Comparison of ENCODE assay signal across 8 cellular contexts in genomic region chr4:48047421-48047844, GRCh38. TPM values are rescaled to one million over a fixed set of nuclear protein-coding genes. Genes with fewer than 3 reads are reported as not detected.
DNase-seq lines count a peak whose midpoint lies in the region; ATAC-seq and FAIRE-seq lines count a peak whose summit lies in the region.

No MANE protein-coding gene starts in this region.

- H3K9me3 ChIP-seq in skeletal muscle tissue (ENCODE audit: control insufficient read depth in 3 of 3, low read length in 3 of 3) = no peaks in the 10 kb centered on the region

- no peak overlapping the region for H3K27ac ChIP-seq in skeletal muscle tissue (ENCODE audit: low read depth, low read length)

- H3K36me3 ChIP-seq in skeletal muscle tissue (ENCODE audit: control insufficient read depth in 3 of 3, insufficient read depth in 3 of 3, low read length in 3 of 3) = no peaks in the 10 kb centered on the region

- peak overlapping the region; percentile 38 to 52 (median 48) for H3K4me3 ChIP-seq in skeletal muscle tissue (ENCODE audit: low read length in 3 of 3)

- FAIRE-seq in GM18507 (lab: Jason Lieb, UNC) = peak; percentile 96

- no peaks in the 10 kb centered on the region for H3K27me3 ChIP-seq in skeletal muscle tissue (ENCODE audit: control insufficient read depth in 3 of 3, insufficient read depth in 3 of 3, low read length in 3 of 3)

- H3K4me1 ChIP-seq in skeletal muscle tissue (ENCODE audit: control insufficient read depth in 3 of 3, insufficient read depth in 3 of 3, low read length in 3 of 3) = peaks cover 20 to 23% (median 22%) of the 10 kb centered on the region in 3 donors

- H3K9ac ChIP-seq in skeletal muscle tissue (ENCODE audit: low read depth in 1 of 3, low read length in 3 of 3) = peak overlapping the region in 1 of 3 donors; percentile 3

- ATAC-seq in HG02943 (IDR thresholded peaks at IDR 0.05; ENCODE audit: low read depth, unreplicated experiment) = peak; percentile 100

- DNase-seq in GM18507 (ENCODE audit: extremely low spot score, insufficient read length, low read depth) (peak; percentile 47), SIG-M5 (lab: John Stamatoyannopoulos, UW) (peak; percentile 8), NCI-H2029 (lab: John Stamatoyannopoulos, UW) (no peak), HK-2 (ENCODE audit: unreplicated experiment) (no peak), putamen (ENCODE audit: low spot score) (no peak)
- DNase-seq in activated naive CD4-positive, alpha-beta T cell treated with Interleukin-2 at 50 U/mL for 16 hours = peak; percentile 79

RNA-seq across cellular contexts. Expression of gene NIPAL1, which starts 30.9 kb away (rescaled TPM):
- total RNA-seq in skeletal muscle tissue = 1.0 TPM

RNA-seq across cellular contexts. Expression of gene CNGA1, which starts 31.0 kb away (rescaled TPM):
- total RNA-seq in skeletal muscle tissue = under 0.01 TPM

Comparison
In these comparisons a context has a peak if more than half of its experiments do, and no peak if none do; other contexts are left out.
1. DNase-seq: peak in GM18507 (single experiment), SIG-M5 (single experiment) and activated naive CD4-positive, alpha-beta T cell treated with Interleukin-2 at 50 U/mL for 16 hours (single experiment); none in NCI-H2029 (single experiment), HK-2 (single experiment) and putamen (single experiment).